20 cellular contexts compared by ENCODE assay signal in genomic region chr5:54301215-54301614, GRCh38.
"Had no signal": no experiment of that assay in that cellular context is flagged by ENCODE, and none has a peak within 500 bp of the region (broad histone marks: within the 10 kb centered on the region; RNA-seq: fewer than 3 reads in every experiment).

No MANE protein-coding gene starts in this region.

- H3K4me2 ChIP-seq: neural progenitor cell had no signal

- H3K9ac ChIP-seq: neural progenitor cell had no signal

- ATAC-seq: activated naive CD4-positive, alpha-beta T cell treated with anti-CD3 and anti-CD28 coated beads, Interleukin-2, amount 50 U/mL, for 72 hours; gastrocnemius medialis; heart left ventricle; psoas muscle; T-cell had no signal

- H3K9me3 ChIP-seq: gastrocnemius medialis, heart left ventricle, psoas muscle, right lobe of liver, tibial nerve had no signal

- H3K4me3 ChIP-seq: gastrocnemius medialis, heart left ventricle, lung, neural progenitor cell, psoas muscle, right lobe of liver, tibial nerve had no signal

- H3K4me3 Mint-ChIP-seq: activated CD4-positive, alpha-beta memory T cell treated with anti-CD3 and anti-CD28 coated beads for 36 hours; brain; neural progenitor cell; T-cell had no signal

- H3K27ac ChIP-seq: gastrocnemius medialis, heart left ventricle, neural progenitor cell, psoas muscle, right lobe of liver, tibial nerve, VCaP had no signal

- DNase-seq: activated CD4-positive, alpha-beta memory T cell treated with anti-CD3 and anti-CD28 coated beads for 36 hours; activated gamma-delta T cell; activated T-cell treated with anti-CD3 and anti-CD28 coated beads, Interleukin-2, amount 50 U/mL, for 48 hours; amygdala; cortex of kidney; effector CD8-positive, alpha-beta T cell; gastrocnemius medialis; heart left ventricle; left cardiac atrium; psoas muscle; right lobe of liver; stimulated activated CD4-positive, alpha-beta T cell treated with anti-CD3 and anti-CD28 coated beads, Interleukin-1b, Interleukin-23, amount 100 ng/mL, for 48 hours; T-cell; T1000 had no signal

- H2AFZ ChIP-seq: neural progenitor cell had no signal

- H3K27me3 Mint-ChIP-seq: activated CD4-positive, alpha-beta memory T cell treated with anti-CD3 and anti-CD28 coated beads for 36 hours; brain; T-cell had no signal

- H3K36me3 ChIP-seq: gastrocnemius medialis, heart left ventricle, neural progenitor cell, right lobe of liver, tibial nerve had no signal

- H3K27me3 ChIP-seq: gastrocnemius medialis, heart left ventricle, neural progenitor cell, right lobe of liver, tibial nerve had no signal

- H3K36me3 Mint-ChIP-seq: activated CD4-positive, alpha-beta memory T cell treated with anti-CD3 and anti-CD28 coated beads for 36 hours; activated naive CD4-positive, alpha-beta T cell treated with anti-CD3 and anti-CD28 coated beads, Interleukin-2, amount 50 U/mL, for 72 hours; brain; neural progenitor cell; T-cell had no signal

- H3K27ac Mint-ChIP-seq: activated CD4-positive, alpha-beta memory T cell treated with anti-CD3 and anti-CD28 coated beads for 36 hours; activated naive CD4-positive, alpha-beta T cell treated with anti-CD3 and anti-CD28 coated beads, Interleukin-2, amount 50 U/mL, for 72 hours; brain; neural progenitor cell; T-cell had no signal

- H3K9me3 Mint-ChIP-seq: activated CD4-positive, alpha-beta memory T cell treated with anti-CD3 and anti-CD28 coated beads for 36 hours; activated naive CD4-positive, alpha-beta T cell treated with anti-CD3 and anti-CD28 coated beads, Interleukin-2, amount 50 U/mL, for 72 hours; brain; neural progenitor cell; T-cell had no signal
